7 cellular contexts compared by ENCODE assay signal in genomic region chr10:25748509-25748908, GRCh38.
"Had no signal": no experiment of that assay in that cellular context is flagged by ENCODE, and none has a peak within 500 bp of the region (broad histone marks: within the 10 kb centered on the region; RNA-seq: fewer than 3 reads in every experiment).

No MANE protein-coding gene starts in this region.

- H3K9ac ChIP-seq: KMS-11 had no signal

- FAIRE-seq: HepG2 had no signal

- DNase-seq: H7, HCEC 1CT, KBM-7 had no signal

- H2AFZ ChIP-seq: GM23338 had no signal

- H3K4me3 ChIP-seq: GM23338 had no signal

- H3K4me2 ChIP-seq: GM23338, KMS-11 had no signal

- H3K27ac ChIP-seq: HL-60, KMS-11 had no signal

- ATAC-seq: GM23338, HepG2 had no signal
